In genomic region chr7:133082390-133082766, GRCh38 we compare ENCODE assay signal across 8 cellular contexts. TPM values are rescaled to one million over a fixed set of nuclear protein-coding genes. Genes with fewer than 3 reads are reported as not detected.
A peak's percentile ranks its signal among the peaks of the same experiment; 100 is the strongest.
DNase-seq lines count a peak whose midpoint lies in the region; ATAC-seq and TF ChIP-seq lines count a peak whose summit lies in the region.

No MANE protein-coding gene starts in this region.

- TF ChIP-seq CTCF in DND-41 (IDR thresholded peaks at IDR 0.05; ENCODE audit: borderline replicate concordance, extremely low read depth, low read length, poor library complexity, severe bottlenecking): no peak
- TF ChIP-seq CTCF in MCF 10A (IDR thresholded peaks at IDR 0.05; ENCODE audit: unreplicated experiment): no peak
- TF ChIP-seq CTCF in parathyroid adenoma (IDR thresholded peaks at IDR 0.05): no peak

- H3K9ac ChIP-seq in DND-41 (ENCODE audit: low read depth, low read length): no peak overlapping the region
- H3K9ac ChIP-seq in HUES6 (ENCODE audit: low read length): no peak overlapping the region
- no peak overlapping the region for H3K9ac ChIP-seq in parathyroid adenoma

- no TSS peak for BruUV-seq in MCF 10A (replicated peaks; lab: Mats Ljungman, UMichigan)

- peak overlapping the region; percentile 73 for H2AFZ ChIP-seq in DND-41 (ENCODE audit: low read depth, low read length)
- H2AFZ ChIP-seq in parathyroid adenoma: peak overlapping the region; percentile 79

- CTCF ChIA-PET in MCF 10A (lab: Yijun Ruan, JAX): interaction anchor here (0.6 to 0.8 kb wide), 5 partner anchors 10 to 895 kb away, joined by 3 to 4 read pairs (median 4); no protein-coding TSS in a partner anchor

- H3K36me3 ChIP-seq in DND-41 (ENCODE audit: insufficient read depth, low read length): peaks cover 12% of the 10 kb centered on the region
- H3K36me3 ChIP-seq in HUES6 (ENCODE audit: control insufficient read depth, insufficient read depth, low read length): no peaks in the 10 kb centered on the region
- H3K36me3 ChIP-seq in parathyroid adenoma (ENCODE audit: control insufficient read depth, insufficient read depth, low read length): no peaks in the 10 kb centered on the region

- ATAC-seq in DND-41 (ENCODE audit: insufficient read depth, low read depth) (no peak), HG03175 (IDR thresholded peaks at IDR 0.05; ENCODE audit: unreplicated experiment) (no peak), sciatic nerve (no peak), HG03280 (IDR thresholded peaks at IDR 0.05; ENCODE audit: unreplicated experiment) (no peak)

- peaks cover 45% of the 10 kb centered on the region for H3K79me2 ChIP-seq in DND-41 (ENCODE audit: insufficient read depth, low read length)
- H3K79me2 ChIP-seq in parathyroid adenoma: peaks cover 28% of the 10 kb centered on the region

- H3K4me2 ChIP-seq in DND-41 (ENCODE audit: insufficient read depth, low read length) (peak overlapping the region; percentile 50), parathyroid adenoma (ENCODE audit: low read length) (no peak overlapping the region)

- H3K9me3 ChIP-seq in DND-41 (ENCODE audit: insufficient read depth, low read length, severe bottlenecking): no peaks in the 10 kb centered on the region
- H3K9me3 ChIP-seq in HUES6 (ENCODE audit: control insufficient read depth, insufficient read depth, low read depth, low read length): no peaks in the 10 kb centered on the region
- no peaks in the 10 kb centered on the region for H3K9me3 ChIP-seq in parathyroid adenoma (ENCODE audit: control insufficient read depth, low read length)

- H3K4me1 Mint-ChIP-seq in MCF 10A (ENCODE audit: insufficient read depth, unreplicated experiment): peaks cover 19% of the 10 kb centered on the region

- H3K4me3 ChIP-seq in DND-41 (ENCODE audit: low read depth in 1 of 2, low read length in 2 of 2) (peak overlapping the region in 1 of 2 experiments; percentile 28; a peak in 2 of 4 replicates), HUES6 (ENCODE audit: low read depth, low read length) (0 out of 2 replicates have a peak overlapping the region, but pooled peaks have one; percentile 8), parathyroid adenoma (ENCODE audit: low read depth, low read length) (peak overlapping the region; percentile 87)

- H3K27ac Mint-ChIP-seq in MCF 10A (ENCODE audit: low read depth, unreplicated experiment): peak overlapping the region; percentile 95

- H3K36me3 Mint-ChIP-seq in MCF 10A (ENCODE audit: insufficient read depth, unreplicated experiment): peaks cover 12% of the 10 kb centered on the region

- no peaks in the 10 kb centered on the region for H3K9me3 Mint-ChIP-seq in MCF 10A (ENCODE audit: unreplicated experiment)

- H3K27me3 Mint-ChIP-seq in MCF 10A (ENCODE audit: insufficient read depth, unreplicated experiment): no peaks in the 10 kb centered on the region

- intact Hi-C loops in MCF 10A (cut with micrococcal nuclease) (no loop called here), sciatic nerve (cut with DNase I) (no loop called here)

- H3K27ac ChIP-seq in DND-41 (ENCODE audit: low read length) (peak overlapping the region; percentile 40), HUES6 (ENCODE audit: low read depth, low read length) (no peak overlapping the region), parathyroid adenoma (no peak overlapping the region)

- peaks cover 25% of the 10 kb centered on the region for H4K20me1 ChIP-seq in DND-41 (ENCODE audit: insufficient read depth, low read length)

- DNase-seq in DND-41 (peak; percentile 10), MCF 10A (ENCODE audit: unreplicated experiment) (no peak), sciatic nerve (ENCODE audit: low spot score) (no peak), AG08396 (ENCODE audit: low spot score) (no peak)

- peaks cover 28% of the 10 kb centered on the region for H3K4me1 ChIP-seq in DND-41 (ENCODE audit: insufficient read depth, low read length)
- H3K4me1 ChIP-seq in HUES6 (ENCODE audit: control insufficient read depth, insufficient read depth, low read length): peaks cover 22% of the 10 kb centered on the region
- no peaks in the 10 kb centered on the region for H3K4me1 ChIP-seq in parathyroid adenoma

- POLR2A ChIA-PET in MCF 10A (lab: Yijun Ruan, JAX): interaction anchor here (0.6 to 1.5 kb wide), 12 partner anchors 9 to 541 kb away, joined by 3 to 9 read pairs (median 3); partner anchors contain the start of gene EXOC4

- no peaks in the 10 kb centered on the region for H3K27me3 ChIP-seq in DND-41 (ENCODE audit: insufficient read depth, low read length, poor library complexity)
- H3K27me3 ChIP-seq in HUES6 (ENCODE audit: control insufficient read depth, insufficient read depth, low read length): no peaks in the 10 kb centered on the region
- H3K27me3 ChIP-seq in parathyroid adenoma (ENCODE audit: control insufficient read depth, insufficient read depth, low read length): no peaks in the 10 kb centered on the region

- H3K4me3 Mint-ChIP-seq in MCF 10A (ENCODE audit: unreplicated experiment): peak overlapping the region; percentile 97

RNA-seq across cellular contexts. Expression of gene CHCHD3, which starts 0.5 kb away (rescaled TPM):
- 102 and 126 TPM in 2 replicates for total RNA-seq in MCF 10A (2022)
- 35.0 TPM for total RNA-seq in sciatic nerve
